In the genomic region with DNA sequence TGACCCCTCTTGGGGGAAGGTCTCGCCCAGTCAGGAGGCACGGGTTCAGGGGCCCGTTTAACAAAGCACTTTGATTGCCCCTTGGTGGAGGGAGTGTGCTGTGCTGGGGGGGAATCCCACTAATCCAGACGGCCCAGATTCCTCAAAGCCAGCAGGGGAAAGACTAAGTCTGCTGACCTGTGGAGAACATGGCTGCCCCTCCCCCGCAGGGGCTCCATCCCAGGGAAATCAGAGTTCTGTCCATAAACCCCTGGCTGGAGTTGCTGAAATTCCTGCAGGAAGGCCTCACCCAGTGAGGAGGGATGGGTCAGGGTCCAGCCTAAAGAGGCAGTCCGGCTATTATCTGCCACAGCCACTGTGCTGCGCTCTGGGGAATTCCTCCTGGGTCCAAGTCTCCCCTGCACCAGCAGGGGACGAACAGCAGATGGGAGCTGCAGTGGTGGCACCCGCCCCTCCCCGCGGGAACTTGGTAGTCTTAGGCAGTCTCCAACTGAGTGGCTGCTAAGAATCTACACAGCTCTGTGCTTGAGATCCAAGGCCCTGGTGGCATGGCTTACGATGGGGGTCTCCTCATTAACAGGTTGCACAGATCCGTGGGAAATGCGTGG, we compare ENCODE assay signal across 21 cellular contexts.
"Had no signal": no experiment of that assay in that cellular context is flagged by ENCODE, and none has a peak within 500 bp of the region (broad histone marks: within the 10 kb centered on the region; RNA-seq: fewer than 3 reads in every experiment).

No MANE protein-coding gene starts in this region.

- FAIRE-seq: astrocyte, keratinocyte, small intestine had no signal

- H3K27ac ChIP-seq: adrenal gland, breast epithelium, epithelial cell of prostate, left lung, psoas muscle, SK-N-MC, testis, upper lobe of left lung had no signal

- H3K4me3 ChIP-seq: adrenal gland, breast epithelium, left lung, psoas muscle, SK-N-MC, upper lobe of left lung had no signal

- DNase-seq: activated CD4-positive, alpha-beta T cell treated with anti-CD3 and anti-CD28 coated beads, Interleukin-2, amount 10 ng/mL, durations not matched to agents 7 days and 5 days; activated CD8-positive, alpha-beta memory T cell treated with anti-CD3 and anti-CD28 coated beads, Interleukin-2, amount 50 U/mL, for 48 hours; activated effector memory CD4-positive, alpha-beta T cell treated with Interleukin-2 at 50 U/mL for 16 hours; activated T-cell treated with anti-CD3 and anti-CD28 coated beads, Interleukin-2, amount 50 U/mL, for 48 hours; adrenal gland; effector memory CD8-positive, alpha-beta T cell; foreskin fibroblast; hippocampal formation; left lung; psoas muscle; right cardiac atrium; small intestine; stimulated activated CD4-positive, alpha-beta T cell treated with anti-CD3 and anti-CD28 coated beads, Interleukin-4, amount 100 ng/mL, for 24 hours; testis; upper lobe of left lung had no signal

- H3K9me3 ChIP-seq: adrenal gland, breast epithelium, left lung, psoas muscle, testis, upper lobe of left lung had no signal

- H3K4me1 ChIP-seq: adrenal gland, breast epithelium, left lung, psoas muscle, testis, upper lobe of left lung had no signal

- H3K27me3 ChIP-seq: adrenal gland, breast epithelium, left lung, testis, upper lobe of left lung had no signal

- ATAC-seq: effector memory CD8-positive, alpha-beta T cell; left lung; psoas muscle; right cardiac atrium; stimulated activated effector memory CD8-positive, alpha-beta T cell treated with anti-CD3 and anti-CD28 coated beads, Interleukin-12 subunit alpha, Interleukin-12 subunit beta, amount 100 ng/mL, for 72 hours had no signal

- H3K36me3 ChIP-seq: adrenal gland, breast epithelium, left lung, upper lobe of left lung had no signal
